24 cellular contexts compared by ENCODE assay signal in the genomic region with DNA sequence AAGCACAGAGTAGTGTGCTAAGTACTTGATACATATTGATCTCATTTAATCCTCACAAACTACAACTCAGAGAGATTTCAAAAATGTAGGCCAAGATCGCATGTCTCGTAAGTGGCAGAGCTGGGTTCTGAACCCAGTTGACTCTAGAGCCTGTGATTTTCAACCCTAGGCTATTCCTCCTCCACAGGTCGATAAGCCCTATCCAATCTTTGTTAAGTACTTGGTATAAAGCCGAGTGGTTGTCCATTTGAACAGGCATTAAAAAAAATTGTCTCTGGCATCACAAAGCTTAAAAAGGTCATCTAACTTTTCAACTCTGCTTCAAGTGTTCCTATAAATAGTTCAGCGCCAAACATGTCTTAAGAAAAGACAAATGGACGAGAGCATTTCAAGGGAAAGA.
"Had no signal": no experiment of that assay in that cellular context is flagged by ENCODE, and none has a peak within 500 bp of the region (broad histone marks: within the 10 kb centered on the region; RNA-seq: fewer than 3 reads in every experiment).

No MANE protein-coding gene starts in this region.

- H3K9me3 ChIP-seq: MG63, SJCRH30 had no signal

- ATAC-seq: HepG2, SK-N-SH treated with all-trans-retinoic acid at 6 μM for 48 hours had no signal

- H3K27me3 ChIP-seq: MG63, SJCRH30 had no signal

- H3K27ac ChIP-seq: SJCRH30 had no signal

- H3K4me1 ChIP-seq: SJCRH30 had no signal

- DNase-seq: IMR-90, Karpas-422, KG1, MG63, NCI-H1092, NCI-H1105 treated with DMSO at 0.1 percent for 48 hours, NCI-H1417 treated with DMSO at 0.1 percent for 48 hours, NCI-H146, NCI-H1694 treated with DMSO at 0.1 percent for 48 hours, NCI-H1930, NCI-H2081, NCI-H2107, NCI-H2171 treated with DMSO at 0.1 percent for 48 hours, NCI-H226, NCI-H446, NCI-H510A, NCI-H524 treated with DMSO at 0.1 percent for 48 hours, NCI-H69, NCI-H774, RPMI8226, SHP77 treated with DMSO at 0.1 percent for 48 hours, SJCRH30 had no signal

- H3K36me3 ChIP-seq: MG63 had no signal

- H3K4me3 ChIP-seq: MG63, SJCRH30 had no signal
